8 cellular contexts compared by ENCODE assay signal in genomic region chr1:32869844-32870614, GRCh38. TPM values are rescaled to one million over a fixed set of nuclear protein-coding genes. Genes with fewer than 3 reads are reported as not detected.
DNase-seq lines count a peak whose midpoint lies in the region; ATAC-seq lines count a peak whose summit lies in the region.
"Had no signal": no experiment of that assay in that cellular context is flagged by ENCODE, and none has a peak within 500 bp of the region (broad histone marks: within the 10 kb centered on the region; RNA-seq: fewer than 3 reads in every experiment).

No MANE protein-coding gene starts in this region.

- H3K9me3 Mint-ChIP-seq in T-helper 2 cell treated with Interferon-gamma antibody and Interleukin-4, amounts not matched to agents 5 μg/mL and 100 μg/mL, for 36 hours, result no peaks in the 10 kb centered on the region

- no peak overlapping the region for H3K27ac ChIP-seq in subcutaneous abdominal adipose tissue (ENCODE audit: low read depth, low read length)

- H3K9ac ChIP-seq in subcutaneous abdominal adipose tissue (ENCODE audit: low read length in 5 of 5), result peak overlapping the region in 1 of 5 donors; percentile 5

- peaks cover 6% of the 10 kb centered on the region for H3K36me3 Mint-ChIP-seq in T-helper 2 cell treated with Interferon-gamma antibody and Interleukin-4, amounts not matched to agents 5 μg/mL and 100 μg/mL, for 36 hours (ENCODE audit: low read depth)

- H3K4me3 ChIP-seq in subcutaneous abdominal adipose tissue (ENCODE audit: low read depth in 1 of 5, low read length in 5 of 5), result peak overlapping the region; percentile 8 to 32 (median 22)

- H3K27me3 ChIP-seq in subcutaneous abdominal adipose tissue (ENCODE audit: control insufficient read depth in 5 of 5, insufficient read depth in 4 of 5, low read length in 5 of 5), result peaks cover 8 to 24% (median 24%) of the 10 kb centered on the region in 5 donors

- no peak overlapping the region for H3K27ac Mint-ChIP-seq in T-helper 2 cell treated with Interferon-gamma antibody and Interleukin-4, amounts not matched to agents 5 μg/mL and 100 μg/mL, for 36 hours

- H3K9me3 ChIP-seq in subcutaneous abdominal adipose tissue (ENCODE audit: control insufficient read depth in 5 of 5, low read length in 5 of 5), result no peaks in the 10 kb centered on the region

- H3K4me3 Mint-ChIP-seq in T-helper 2 cell treated with Interferon-gamma antibody and Interleukin-4, amounts not matched to agents 5 μg/mL and 100 μg/mL, for 36 hours, result peak overlapping the region; percentile 70

- intact Hi-C loops in left cardiac atrium (cut with DNase I), result loop anchor here in 1 of 2 donors (10.0 kb wide), 1 partner anchor 215 kb away; the partner anchor contains the start of gene AZIN2

- peaks cover 0 to 10% (median 3%) of the 10 kb centered on the region in 5 donors for H3K36me3 ChIP-seq in subcutaneous abdominal adipose tissue (ENCODE audit: control insufficient read depth in 5 of 5, insufficient read depth in 5 of 5, low read length in 5 of 5)

- ATAC-seq in left cardiac atrium (peak; percentile 7 to 21), HG03442 (IDR thresholded peaks at IDR 0.05; ENCODE audit: unreplicated experiment) (no peak)

- peaks cover 12% of the 10 kb centered on the region for H3K4me1 Mint-ChIP-seq in T-helper 2 cell treated with Interferon-gamma antibody and Interleukin-4, amounts not matched to agents 5 μg/mL and 100 μg/mL, for 36 hours (ENCODE audit: low read depth)

- DNase-seq in T-helper 2 cell treated with Interferon-gamma antibody and Interleukin-4, amounts not matched to agents 5 μg/mL and 100 μg/mL, for 36 hours (ENCODE audit: low spot score), result no peak
- no peak for DNase-seq in T-helper 2 cell
- DNase-seq in left cardiac atrium, result no peak
- DNase-seq in DMS53 (lab: John Stamatoyannopoulos, UW), result no peak
- DNase-seq: amniotic stem cell, NCI-H524 treated with DMSO at 0.1 percent for 48 hours had no signal

- peaks cover 35% of the 10 kb centered on the region for H3K27me3 Mint-ChIP-seq in T-helper 2 cell treated with Interferon-gamma antibody and Interleukin-4, amounts not matched to agents 5 μg/mL and 100 μg/mL, for 36 hours (ENCODE audit: low read depth)

- peaks cover 0 to 22% (median 15%) of the 10 kb centered on the region in 5 donors for H3K4me1 ChIP-seq in subcutaneous abdominal adipose tissue (ENCODE audit: control insufficient read depth in 5 of 5, insufficient read depth in 5 of 5, low read length in 5 of 5)

RNA-seq across cellular contexts. Expression of gene FNDC5, which starts 0.7 kb away (rescaled TPM):
- total RNA-seq in left cardiac atrium, result 10 to 100 TPM; 74.3 to 92.5 TPM

RNA-seq across cellular contexts. Expression of gene HPCA, which starts 16.3 kb away (rescaled TPM):
- not detected for total RNA-seq in left cardiac atrium

RNA-seq across cellular contexts. Expression of gene TMEM54, which starts 31.2 kb away (rescaled TPM):
- total RNA-seq in left cardiac atrium, result 10 to 100 TPM; 11.4 to 11.5 TPM

RNA-seq across cellular contexts. Expression of gene S100PBP, which starts 52.6 kb away (rescaled TPM):
- total RNA-seq in left cardiac atrium, result 10 to 100 TPM; 16.2 to 17.5 TPM

RNA-seq across cellular contexts. Expression of gene YARS1, which starts 52.9 kb away (rescaled TPM):
- total RNA-seq in left cardiac atrium, result 10 to 100 TPM; 36.7 to 70.0 TPM
